8 cellular contexts compared by ENCODE assay signal in the genomic region with DNA sequence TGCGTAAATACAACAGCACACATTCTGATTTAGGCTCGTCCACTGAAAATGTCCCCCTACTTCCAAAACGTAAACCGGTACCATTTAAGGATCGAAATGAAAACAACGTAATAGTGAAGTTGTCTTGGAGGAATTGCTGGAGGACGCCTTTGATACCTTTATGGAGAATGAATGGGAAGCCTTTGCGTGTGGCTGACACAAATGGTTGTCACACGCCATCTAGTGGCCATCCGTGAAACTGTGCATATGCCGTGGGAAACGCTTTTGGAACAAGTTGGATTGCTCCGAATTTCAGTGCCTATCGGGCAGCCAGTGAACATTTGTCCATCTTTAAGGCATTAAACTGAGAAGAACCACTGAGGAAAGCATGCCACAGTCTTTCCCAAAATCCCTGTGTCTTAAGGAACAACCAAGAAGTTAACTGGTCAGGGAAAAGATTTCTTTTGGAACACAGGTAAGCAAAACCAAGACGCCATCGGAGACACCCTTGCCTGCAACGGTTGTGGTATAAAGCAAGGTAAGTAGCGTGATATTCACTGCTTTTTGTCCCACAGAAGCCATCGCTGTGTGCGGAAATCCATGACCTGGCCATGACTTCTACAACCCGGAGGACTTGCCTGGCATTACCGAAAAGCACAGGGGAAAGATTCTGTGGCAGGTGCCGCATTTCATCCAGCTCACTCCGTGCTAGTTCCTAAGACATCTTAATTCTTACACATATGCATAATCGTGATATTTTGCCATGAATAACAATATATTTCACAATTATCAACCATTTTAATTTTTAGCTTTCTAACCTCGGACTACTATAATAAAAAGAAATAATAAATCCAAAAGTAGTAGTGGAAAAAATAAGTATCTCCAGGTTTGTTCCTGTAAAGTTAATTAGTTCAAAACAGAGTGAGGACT.
DNase-seq lines count a peak whose midpoint lies in the region; ATAC-seq and TF ChIP-seq lines count a peak whose summit lies in the region.

No MANE protein-coding gene starts in this region.

- no peak overlapping the region for H3K4me2 ChIP-seq in Loucy (ENCODE audit: low read depth, low read length, poor library complexity, severe bottlenecking)

- WGBS in ovary, 3 donors, result 20 to 23% (median 21%) methylated on average over 26 of the region's 26 CpGs

- H4K20me1 ChIP-seq in Loucy (ENCODE audit: insufficient read depth, low read length, poor library complexity, severe bottlenecking), result no peaks in the 10 kb centered on the region

- H3K4me3 Mint-ChIP-seq in activated naive CD4-positive, alpha-beta T cell treated with anti-CD3 and anti-CD28 coated beads for 36 hours, result no peak overlapping the region
- peak overlapping the region; percentile 79 for H3K4me3 Mint-ChIP-seq in type B pancreatic cell

- H3K4me3 ChIP-seq in Loucy (ENCODE audit: low read length, poor library complexity, severe bottlenecking), result no peak overlapping the region
- H3K4me3 ChIP-seq in ovary, result no peak overlapping the region

- H3K27me3 ChIP-seq in Loucy (ENCODE audit: insufficient read depth, low read length, poor library complexity, severe bottlenecking) (peaks cover 5% of the 10 kb centered on the region), ovary (no peaks in the 10 kb centered on the region)

- no peak overlapping the region for H3K27ac ChIP-seq in ovary

- intact Hi-C loops in activated naive CD4-positive, alpha-beta T cell treated with anti-CD3 and anti-CD28 coated beads for 36 hours (cut with micrococcal nuclease), result loop anchor here (1.0 to 2.0 kb wide), 5 partner anchors 381 to 1025 kb away; no protein-coding TSS in a partner anchor
- intact Hi-C loops in ovary (cut with DNase I), result loop anchor here in 3 of 4 donors (2.0 to 10.0 kb wide), 6 partner anchors 207 to 1027 kb away; no protein-coding TSS in a partner anchor

- no peaks in the 10 kb centered on the region for H3K4me1 Mint-ChIP-seq in activated naive CD4-positive, alpha-beta T cell treated with anti-CD3 and anti-CD28 coated beads for 36 hours (ENCODE audit: low read depth)
- H3K4me1 Mint-ChIP-seq in type B pancreatic cell (ENCODE audit: unreplicated experiment), result peaks cover 27% of the 10 kb centered on the region

- H3K9me3 Mint-ChIP-seq in activated naive CD4-positive, alpha-beta T cell treated with anti-CD3 and anti-CD28 coated beads for 36 hours, result no peaks in the 10 kb centered on the region
- no peaks in the 10 kb centered on the region for H3K9me3 Mint-ChIP-seq in type B pancreatic cell

- H3K9ac ChIP-seq in Loucy (ENCODE audit: low read depth, low read length, poor library complexity, severe bottlenecking), result no peak overlapping the region

- no peak for ATAC-seq in GM21723 (IDR thresholded peaks at IDR 0.05; ENCODE audit: unreplicated experiment)

- H3K27me3 Mint-ChIP-seq in activated naive CD4-positive, alpha-beta T cell treated with anti-CD3 and anti-CD28 coated beads for 36 hours (ENCODE audit: low read depth), result peaks cover 52% of the 10 kb centered on the region
- H3K27me3 Mint-ChIP-seq in type B pancreatic cell, result peaks cover 73% of the 10 kb centered on the region

- TF ChIP-seq CTCF in Loucy (conservative IDR thresholded peaks at IDR 0.05; ENCODE audit: low read length) (peak; percentile 99), ovary (IDR thresholded peaks at IDR 0.05) (peak; percentile 81 to 92 (median 85)), type B pancreatic cell (conservative IDR thresholded peaks at IDR 0.05) (peak; percentile 94)

- TF ChIP-seq EP300 in ovary (IDR thresholded peaks at IDR 0.05), result no peak

- no peaks in the 10 kb centered on the region for H3F3A ChIP-seq in Loucy (ENCODE audit: low read depth)

- H3K36me3 ChIP-seq in Loucy (ENCODE audit: insufficient read depth, low read length) (no peaks in the 10 kb centered on the region), ovary (no peaks in the 10 kb centered on the region)

- no peaks in the 10 kb centered on the region for H3K9me2 ChIP-seq in Loucy (replicated peaks; ENCODE audit: low read depth, low read length)

- H3K36me3 Mint-ChIP-seq in activated naive CD4-positive, alpha-beta T cell treated with anti-CD3 and anti-CD28 coated beads for 36 hours (ENCODE audit: low read depth), result no peaks in the 10 kb centered on the region
- peaks cover 6% of the 10 kb centered on the region for H3K36me3 Mint-ChIP-seq in type B pancreatic cell

- no peaks in the 10 kb centered on the region for H3K79me2 ChIP-seq in Loucy (ENCODE audit: insufficient read depth, low read length)

- no peaks in the 10 kb centered on the region for H3K9me3 ChIP-seq in Loucy (ENCODE audit: insufficient read depth, low read depth, low read length)
- no peaks in the 10 kb centered on the region for H3K9me3 ChIP-seq in ovary

- no peak for TF ChIP-seq POLR2A in ovary (IDR thresholded peaks at IDR 0.05)

- CTCF ChIA-PET in activated naive CD4-positive, alpha-beta T cell treated with anti-CD3 and anti-CD28 coated beads for 36 hours (lab: Charles Lee), result interaction anchor here (0.8 to 3.1 kb wide), 14 partner anchors 11 to 750 kb away, joined by 3 to 36 read pairs (median 4); no protein-coding TSS in a partner anchor

- 0 out of 2 replicates have a peak overlapping the region, but pooled peaks have one; percentile 22 for H2AFZ ChIP-seq in Loucy (ENCODE audit: low read length)

- no peak overlapping the region for H3K27ac Mint-ChIP-seq in activated naive CD4-positive, alpha-beta T cell treated with anti-CD3 and anti-CD28 coated beads for 36 hours
- H3K27ac Mint-ChIP-seq in type B pancreatic cell, result no peak overlapping the region

- DNase-seq in GM04504 (ENCODE audit: low read depth) (peak; percentile 75), SHP77 treated with DMSO at 0.1 percent for 48 hours (lab: John Stamatoyannopoulos, UW) (peak; percentile 55), glomerular visceral epithelial cell (ENCODE audit: extremely low spot score) (peak; percentile 71), ovary (peak; percentile 76 to 90 (median 89)), type B pancreatic cell (ENCODE audit: extremely low spot score, unreplicated experiment) (peak; percentile 84)
- DNase-seq in activated naive CD4-positive, alpha-beta T cell treated with anti-CD3 and anti-CD28 coated beads for 36 hours, result peak; percentile 82

- H3K4me1 ChIP-seq in Loucy (ENCODE audit: insufficient read depth, low read length, poor library complexity, severe bottlenecking) (no peaks in the 10 kb centered on the region), ovary (ENCODE audit: insufficient read depth) (no peaks in the 10 kb centered on the region)
